ENCODE assay signal across 14 cellular contexts in genomic region chr12:50661300-50662120, GRCh38.
DNase-seq lines count a peak whose midpoint lies in the region; ATAC-seq and TF ChIP-seq lines count a peak whose summit lies in the region.
"Had no signal": no experiment of that assay in that cellular context is flagged by ENCODE, and none has a peak within 500 bp of the region (broad histone marks: within the 10 kb centered on the region; RNA-seq: fewer than 3 reads in every experiment).

No MANE protein-coding gene starts in this region.

- H2AK5ac ChIP-seq in mesenchymal stem cell (ENCODE audit: low read length, severe bottlenecking) = no peak overlapping the region

- H3K4me2 ChIP-seq in mesenchymal stem cell (ENCODE audit: low read length, poor library complexity, severe bottlenecking) = no peak overlapping the region

- H3K14ac ChIP-seq in mesenchymal stem cell (ENCODE audit: low read length in 2 of 2) = no peak overlapping the region

- H4K91ac ChIP-seq in mesenchymal stem cell (ENCODE audit: low read length) = no peak overlapping the region

- H3K18ac ChIP-seq in mesenchymal stem cell (ENCODE audit: low read depth in 1 of 2, low read length in 2 of 2) = no peak overlapping the region

- ATAC-seq in GM21529 (IDR thresholded peaks at IDR 0.05; ENCODE audit: unreplicated experiment) = peak; percentile 44
- ATAC-seq in HG03135 (IDR thresholded peaks at IDR 0.05; ENCODE audit: unreplicated experiment) = no peak

- CTCF ChIA-PET in GM10248 (lab: Yijun Ruan, JAX) = interaction anchor here (0.7 to 2.5 kb wide), 9 partner anchors 14 to 157 kb away, joined by 3 to 12 read pairs (median 4); partner anchors contain the start of gene DIP2B

- no peaks in the 10 kb centered on the region for H3K9me3 ChIP-seq in SJCRH30 (replicated peaks)
- no peaks in the 10 kb centered on the region for H3K9me3 ChIP-seq in mesenchymal stem cell (ENCODE audit: control insufficient read depth, low read length)
- H3K9me3 ChIP-seq: uterus had no signal

- H2BK12ac ChIP-seq in mesenchymal stem cell (ENCODE audit: low read length in 2 of 2) = no peak overlapping the region

- H3K4me3 ChIP-seq in SJCRH30 (no peak overlapping the region), mesenchymal stem cell (ENCODE audit: insufficient read depth in 1 of 2, low read depth in 1 of 2, low read length in 2 of 2) (no peak overlapping the region)
- H3K4me3 ChIP-seq: uterus had no signal

- H3K27me3 ChIP-seq in SJCRH30 (no peaks in the 10 kb centered on the region), mesenchymal stem cell (ENCODE audit: control insufficient read depth in 1 of 2, insufficient read depth in 1 of 2, low read length in 2 of 2) (no peaks in the 10 kb centered on the region)
- H3K27me3 ChIP-seq: uterus had no signal

- TF ChIP-seq CTCF in GM10248 (IDR thresholded peaks at IDR 0.05; ENCODE audit: control extremely low read depth, extremely low read depth, low read depth, missing control alignments) = no peak

- H3K4me1 ChIP-seq in SJCRH30 (peaks cover 36% of the 10 kb centered on the region), mesenchymal stem cell (ENCODE audit: control insufficient read depth, insufficient read depth, low read depth, low read length) (peaks cover 5% of the 10 kb centered on the region)
- H3K4me1 ChIP-seq: uterus had no signal

- no peak overlapping the region for H2AFZ ChIP-seq in mesenchymal stem cell (ENCODE audit: low read depth, low read length)

- no peak overlapping the region for H2BK5ac ChIP-seq in mesenchymal stem cell (ENCODE audit: low read depth, low read length, poor library complexity, severe bottlenecking)

- peaks cover 9% of the 10 kb centered on the region for H3K79me1 ChIP-seq in mesenchymal stem cell (replicated peaks; ENCODE audit: low read length, poor library complexity, severe bottlenecking)

- peak overlapping the region; percentile 45 for H3K27ac ChIP-seq in SJCRH30
- peak overlapping the region; percentile 8 for H3K27ac ChIP-seq in mesenchymal stem cell (ENCODE audit: low read length, poor library complexity, severe bottlenecking)
- H3K27ac ChIP-seq: uterus had no signal

- no peak overlapping the region for H2BK120ac ChIP-seq in mesenchymal stem cell (ENCODE audit: low read depth, low read length)

- POLR2A ChIA-PET in GM10248 (lab: Yijun Ruan, JAX) = interaction anchor here (0.8 kb wide), 1 partner anchor 103 kb away, joined by 3 read pairs; the partner anchor contains the start of gene ATF1

- H3K36me3 ChIP-seq in SJCRH30 = no peaks in the 10 kb centered on the region; the same call in 1 of the 2 replicates
- H3K36me3 ChIP-seq in mesenchymal stem cell (ENCODE audit: control insufficient read depth in 1 of 2, insufficient read depth in 2 of 2, low read depth in 1 of 2, low read length in 2 of 2) = peaks cover 0 to 9% of the 10 kb centered on the region in 2 experiments
- H3K36me3 ChIP-seq: uterus had no signal

- H2BK15ac ChIP-seq in mesenchymal stem cell (ENCODE audit: low read depth, poor library complexity, severe bottlenecking) = no peak overlapping the region

- WGBS in mesenchymal stem cell = 98% methylated on average over 4 of the region's 7 CpGs

- no peak overlapping the region for H3K23ac ChIP-seq in mesenchymal stem cell (ENCODE audit: low read length in 2 of 2)

- H3K4ac ChIP-seq in mesenchymal stem cell (ENCODE audit: low read depth in 1 of 2, low read length in 2 of 2) = no peak overlapping the region

- H3K9ac ChIP-seq in mesenchymal stem cell (ENCODE audit: low read length) = no peak overlapping the region

- no peak overlapping the region for H4K8ac ChIP-seq in mesenchymal stem cell (ENCODE audit: low read length)

- peak; percentile 41 for DNase-seq in GM10248 (ENCODE audit: extremely low spot score)
- peak; percentile 72 to 96 for DNase-seq in SJCRH30
- DNase-seq in mesenchymal stem cell = no peak
- no peak for DNase-seq in NCI-H82 (lab: John Stamatoyannopoulos, UW)
- DNase-seq in activated CD4-positive, alpha-beta T cell treated with anti-CD3 and anti-CD28 coated beads for 4 hours = no peak
- DNase-seq in NCI-H82 treated with DMSO at 0.1 percent for 48 hours (lab: John Stamatoyannopoulos, UW; ENCODE audit: unreplicated experiment) = no peak
- DNase-seq: activated CD8-positive, alpha-beta memory T cell treated with anti-CD3 and anti-CD28 coated beads, Interleukin-2, amount 50 U/mL, for 48 hours; effector CD8-positive, alpha-beta T cell; MV-4-11; NCI-H446 treated with DMSO at 0.1 percent for 48 hours; stimulated activated CD4-positive, alpha-beta T cell treated with anti-CD3 and anti-CD28 coated beads, Interleukin-12 subunit alpha, Interleukin-12 subunit beta, amount 100 ng/mL, for 4 hours; uterus had no signal

Comparison
In these comparisons a context has a peak if more than half of its experiments do, and no peak if none do; other contexts are left out.
1. DNase-seq: peak in GM10248 (single experiment) and SJCRH30 (2 of 2); none in mesenchymal stem cell (single experiment), NCI-H82 (single experiment), activated CD4-positive, alpha-beta T cell treated with anti-CD3 and anti-CD28 coated beads for 4 hours (0 of 2) and NCI-H82 treated with DMSO at 0.1 percent for 48 hours (single experiment).